In genomic region chr5:9468070-9468388, GRCh38 we compare ENCODE assay signal across 11 cellular contexts.
DNase-seq lines count a peak whose midpoint lies in the region; ATAC-seq and TF ChIP-seq lines count a peak whose summit lies in the region.
"Had no signal": no experiment of that assay in that cellular context is flagged by ENCODE, and none has a peak within 500 bp of the region (broad histone marks: within the 10 kb centered on the region; RNA-seq: fewer than 3 reads in every experiment).

No MANE protein-coding gene starts in this region.

- H3K27me3 ChIP-seq in HUES48 (ENCODE audit: control insufficient read depth, insufficient read depth, low read length) = no peaks in the 10 kb centered on the region

- no peak overlapping the region for H3K4me3 Mint-ChIP-seq in Calu3 (ENCODE audit: low read depth, unreplicated experiment)
- H3K4me3 Mint-ChIP-seq: activated T-helper 1 cell treated with anti-CD3 and anti-CD28 coated beads, Interleukin-12 subunit alpha, Interleukin-12 subunit beta, Interleukin-2, Interleukin-4 antibody, amounts not matched to agents 30 ng/mL and 10 ng/mL and 1 ng/mL, durations not matched to agents 14 hours and 24 hours and 36 hours; natural killer cell had no signal

- H3K36me3 ChIP-seq in HUES48 (ENCODE audit: control insufficient read depth, insufficient read depth, low read length) (no peaks in the 10 kb centered on the region), mesodermal cell (ENCODE audit: control insufficient read depth, insufficient read depth, low read length) (peaks cover 20% of the 10 kb centered on the region)

- no TSS peak for BruUV-seq in Calu3 (replicated peaks; lab: Mats Ljungman, UMichigan)

- POLR2A ChIA-PET in AG04449 (lab: Yijun Ruan, JAX) = no interaction called here

- peaks cover 3% of the 10 kb centered on the region for H3K9me3 Mint-ChIP-seq in Calu3 (ENCODE audit: low read depth, unreplicated experiment)
- H3K9me3 Mint-ChIP-seq: activated T-helper 1 cell treated with anti-CD3 and anti-CD28 coated beads, Interleukin-12 subunit alpha, Interleukin-12 subunit beta, Interleukin-2, Interleukin-4 antibody, amounts not matched to agents 30 ng/mL and 10 ng/mL and 1 ng/mL, durations not matched to agents 14 hours and 24 hours and 36 hours had no signal

- H3K9me3 ChIP-seq in HUES48 (ENCODE audit: control insufficient read depth, insufficient read depth, low read length) (no peaks in the 10 kb centered on the region), mesodermal cell (ENCODE audit: control insufficient read depth, low read length) (peaks cover 3% of the 10 kb centered on the region)

- CTCF ChIA-PET in AG04449 (lab: Yijun Ruan, JAX) = interaction anchor here (0.8 to 1.2 kb wide), 3 partner anchors 12 to 45 kb away, joined by 3 to 4 read pairs (median 3); no protein-coding TSS in a partner anchor
- CTCF ChIA-PET in Calu3 (lab: Charles Lee) = no interaction called here

- H3K36me3 Mint-ChIP-seq in Calu3 (ENCODE audit: insufficient read depth, unreplicated experiment) = no peaks in the 10 kb centered on the region
- H3K36me3 Mint-ChIP-seq: natural killer cell had no signal

- no peak for ATAC-seq in GM21528 (IDR thresholded peaks at IDR 0.05; ENCODE audit: low FRiP score, unreplicated experiment)
- ATAC-seq: natural killer cell had no signal

- no peaks in the 10 kb centered on the region for H3K4me1 Mint-ChIP-seq in Calu3 (ENCODE audit: low read depth, unreplicated experiment)
- H3K4me1 Mint-ChIP-seq: natural killer cell had no signal

- H3K4me1 ChIP-seq in HUES48 (ENCODE audit: control insufficient read depth, insufficient read depth, low read length) (no peaks in the 10 kb centered on the region), mesodermal cell (ENCODE audit: control insufficient read depth, insufficient read depth, low read length, poor library complexity, severe bottlenecking) (peaks cover 11% of the 10 kb centered on the region)

- H3K27me3 Mint-ChIP-seq in Calu3 (ENCODE audit: unreplicated experiment) = no peaks in the 10 kb centered on the region

- H3K9ac ChIP-seq in HUES48 (ENCODE audit: low read depth, low read length) = no peak overlapping the region

- intact Hi-C loops in Calu3 (cut with micrococcal nuclease; ENCODE audit: unreplicated experiment) = no loop called here

- peak overlapping the region; percentile 21 for H3K27ac ChIP-seq in HUES48 (ENCODE audit: low read depth, low read length)
- peak overlapping the region; percentile 79 for H3K27ac ChIP-seq in mesodermal cell (ENCODE audit: low read depth, low read length, severe bottlenecking)

- 0 to 51% methylated on average over 1 to 4 of the region's 4 CpGs for WGBS in mesodermal cell (ENCODE audit: insufficient coverage in 2 of 2), 2 experiments

- DNase-seq in AG04449 (ENCODE audit: low read depth, low spot score) (peak; percentile 79), cardiac fibroblast (ENCODE audit: low read depth in 2 of 2) (peak; percentile 80 to 84), NCI-H1694 treated with DMSO at 0.1 percent for 48 hours (lab: John Stamatoyannopoulos, UW) (no peak), HuH-7 (ENCODE audit: low spot score) (no peak), Calu3 (no peak)
- DNase-seq: natural killer cell, NCI-H1436 treated with DMSO at 0.1 percent for 48 hours had no signal

- H3K4me3 ChIP-seq in AG04449 (ENCODE audit: low read depth, low read length) = no peak overlapping the region
- H3K4me3 ChIP-seq in HUES48 (ENCODE audit: low read depth, low read length) = no peak overlapping the region
- no peak overlapping the region for H3K4me3 ChIP-seq in cardiac fibroblast (replicated peaks in 1 of 2; ENCODE audit: low read depth in 2 of 2, low read length in 2 of 2)
- H3K4me3 ChIP-seq in mesodermal cell (ENCODE audit: extremely low read depth, insufficient read depth, low read length, poor library complexity, severe bottlenecking) = no peak overlapping the region

- H3K27ac Mint-ChIP-seq in Calu3 (ENCODE audit: unreplicated experiment) = no peak overlapping the region
- H3K27ac Mint-ChIP-seq: activated T-helper 1 cell treated with anti-CD3 and anti-CD28 coated beads, Interleukin-12 subunit alpha, Interleukin-12 subunit beta, Interleukin-2, Interleukin-4 antibody, amounts not matched to agents 30 ng/mL and 10 ng/mL and 1 ng/mL, durations not matched to agents 14 hours and 24 hours and 36 hours; natural killer cell had no signal

- TF ChIP-seq CTCF in AG04449 (IDR thresholded peaks at IDR 0.05; ENCODE audit: insufficient read depth, low read length, missing control alignments) (no peak), cardiac fibroblast (IDR thresholded peaks at IDR 0.05; ENCODE audit: low read depth, low read length) (no peak), Calu3 (IDR thresholded peaks at IDR 0.05; ENCODE audit: unreplicated experiment) (no peak)

Comparison
In these comparisons a context has a peak if more than half of its experiments do, and no peak if none do; other contexts are left out.
1. DNase-seq: peak in AG04449 (single experiment) and cardiac fibroblast (2 of 2); none in NCI-H1694 treated with DMSO at 0.1 percent for 48 hours (single experiment), HuH-7 (single experiment) and Calu3 (single experiment).